Comparison of ENCODE assay signal across 12 cellular contexts in the genomic region with DNA sequence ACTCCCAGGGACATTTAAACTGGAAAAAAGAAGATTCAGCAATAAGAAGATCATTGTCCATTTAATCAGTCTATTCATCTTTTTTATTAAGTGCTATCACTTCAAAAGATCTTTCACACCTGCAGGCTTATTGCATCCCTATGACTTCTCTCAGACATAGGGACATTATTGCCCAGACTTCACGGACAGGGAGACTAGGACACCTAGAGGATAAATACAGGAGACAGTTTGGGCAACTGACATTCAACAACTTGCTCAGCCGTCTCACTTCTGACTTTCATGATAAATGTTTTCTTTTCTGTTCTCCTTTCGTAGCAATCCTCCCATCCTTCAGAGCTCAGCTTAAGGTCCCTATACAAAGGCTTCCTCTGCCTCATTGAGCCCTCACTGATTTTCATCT.
A peak's percentile ranks its signal among the peaks of the same experiment; 100 is the strongest.
DNase-seq lines count a peak whose midpoint lies in the region; TF ChIP-seq lines count a peak whose summit lies in the region.
"Had no signal": no experiment of that assay in that cellular context is flagged by ENCODE, and none has a peak within 500 bp of the region (broad histone marks: within the 10 kb centered on the region; RNA-seq: fewer than 3 reads in every experiment).

No MANE protein-coding gene starts in this region.

- H3K27ac ChIP-seq in VCaP (no peak overlapping the region), testis (no peak overlapping the region)
- H3K27ac ChIP-seq: GM23248, left lung, sigmoid colon had no signal

- intact Hi-C loops in testis (cut with DNase I; ENCODE audit: low total_unique reads), result no loop called here

- no peak overlapping the region for H3K4me3 ChIP-seq in GM12864 (ENCODE audit: low read depth, low read length)
- H3K4me3 ChIP-seq in testis, result no peak overlapping the region
- H3K4me3 ChIP-seq: GM23248, left lung, sigmoid colon had no signal

- peak; percentile 19 for TF ChIP-seq CTCF in GM12864 (IDR thresholded peaks at IDR 0.05; ENCODE audit: low read depth, low read length, missing control alignments)
- peak; percentile 68 for TF ChIP-seq CTCF in VCaP (conservative IDR thresholded peaks at IDR 0.05)
- TF ChIP-seq CTCF in testis (IDR thresholded peaks at IDR 0.05), result no peak

- no peaks in the 10 kb centered on the region for H3K36me3 ChIP-seq in testis (ENCODE audit: low read depth, missing control alignments)
- H3K36me3 ChIP-seq: left lung, sigmoid colon had no signal

- no peaks in the 10 kb centered on the region for H3K27me3 ChIP-seq in testis
- H3K27me3 ChIP-seq: sigmoid colon had no signal

- WGBS in testis, 2 donors, result 65 to 82% methylated on average over 3 of the region's 3 CpGs

- no peaks in the 10 kb centered on the region for H3K4me1 ChIP-seq in testis
- H3K4me1 ChIP-seq: left lung, sigmoid colon had no signal

- DNase-seq in GM12864 (ENCODE audit: low read depth) (no peak), NCI-H1092 treated with DMSO at 0.1 percent for 48 hours (lab: John Stamatoyannopoulos, UW) (peak; percentile 45), left kidney (ENCODE audit: low read depth, low spot score) (peak; percentile 49), NCI-H1105 (lab: John Stamatoyannopoulos, UW) (no peak), testis (no peak), superior temporal gyrus (ENCODE audit: extremely low spot score) (no peak), NCI-H446 treated with DMSO at 0.1 percent for 48 hours (lab: John Stamatoyannopoulos, UW) (no peak)
- DNase-seq: GM23248, left lung, NCI-H187, sigmoid colon had no signal

- TF ChIP-seq POLR2A in testis (IDR thresholded peaks at IDR 0.05), result no peak

- no peaks in the 10 kb centered on the region for H3K9me3 ChIP-seq in testis
- H3K9me3 ChIP-seq: left lung, sigmoid colon had no signal

Comparison
In these comparisons a context has a peak if more than half of its experiments do, and no peak if none do; other contexts are left out.
1. DNase-seq: peak in NCI-H1092 treated with DMSO at 0.1 percent for 48 hours (single experiment) and left kidney (single experiment); none in GM12864 (single experiment), NCI-H1105 (single experiment), testis (single experiment), superior temporal gyrus (single experiment) and NCI-H446 treated with DMSO at 0.1 percent for 48 hours (single experiment).
2. CTCF ChIP-seq: peak in GM12864 (single experiment) and VCaP (single experiment); none in testis (0 of 3).